Comparison of ENCODE assay signal across 8 cellular contexts in genomic region chr16:69132424-69133252, GRCh38. TPM values are rescaled to one million over a fixed set of nuclear protein-coding genes. Genes with fewer than 3 reads are reported as not detected.
A peak's percentile ranks its signal among the peaks of the same experiment; 100 is the strongest.
DNase-seq lines count a peak whose midpoint lies in the region; ATAC-seq, FAIRE-seq and TF ChIP-seq lines count a peak whose summit lies in the region.

A gene with protein sequence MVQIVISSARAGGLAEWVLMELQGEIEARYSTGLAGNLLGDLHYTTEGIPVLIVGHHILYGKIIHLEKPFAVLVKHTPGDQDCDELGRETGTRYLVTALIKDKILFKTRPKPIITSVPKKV (minus strand): TSS chr16:69132588. CDS start chr16:69121458, 11,130 bp downstream.
TSS of gene UTP4 (plus strand) at chr16:69132649. CDS start at chr16:69133460, 811 bp downstream.

- no peaks in the 10 kb centered on the region for H3K27me3 Mint-ChIP-seq in naive thymus-derived CD8-positive, alpha-beta T cell
- H3K27me3 Mint-ChIP-seq in stimulated activated naive B cell treated with anti-CD40 and anti-IgM and Interleukin-4, amounts not matched to agents 10 μg/mL and 1 μg/mL and 100 μg/mL, for 72 hours = no peaks in the 10 kb centered on the region

- H3K36me3 ChIP-seq in HUES6 (ENCODE audit: control insufficient read depth, insufficient read depth, low read length) (peaks cover 42% of the 10 kb centered on the region), fibroblast of lung (ENCODE audit: control insufficient read depth, insufficient read depth, low read length) (peaks cover 5% of the 10 kb centered on the region)

- no peak for FAIRE-seq in D721Med (lab: Jason Lieb, UNC)

- H3K4me1 ChIP-seq in HUES6 (ENCODE audit: control insufficient read depth, insufficient read depth, low read length) = peaks cover 14% of the 10 kb centered on the region
- peaks cover 2% of the 10 kb centered on the region for H3K4me1 ChIP-seq in fibroblast of lung (ENCODE audit: control insufficient read depth, extremely low read depth, insufficient read depth, low read length)

- peaks cover 28 to 56% (median 50%) of the 10 kb centered on the region in 4 donors for H3K4me1 Mint-ChIP-seq in naive thymus-derived CD8-positive, alpha-beta T cell
- H3K4me1 Mint-ChIP-seq in stimulated activated naive B cell treated with anti-CD40 and anti-IgM and Interleukin-4, amounts not matched to agents 10 μg/mL and 1 μg/mL and 100 μg/mL, for 72 hours = peaks cover 28 to 58% of the 10 kb centered on the region in 2 donors

- DNase-seq in D721Med (ENCODE audit: insufficient read length, low spot score) (peak; percentile 41), RPMI7951 (ENCODE audit: low read depth) (peak; percentile 79), activated T-helper 1 cell treated with Interleukin-2 at 50 U/mL for 16 hours (ENCODE audit: low read depth) (peak; percentile 79), fibroblast of lung (ENCODE audit: low read depth in 2 of 2) (peak; percentile 79 to 81)
- peak; percentile 75 to 90 (median 84) for DNase-seq in naive thymus-derived CD8-positive, alpha-beta T cell
- DNase-seq in stimulated activated naive B cell treated with anti-CD40 and anti-IgM and Interleukin-4, amounts not matched to agents 10 μg/mL and 1 μg/mL and 100 μg/mL, for 72 hours = peak; percentile 83

- ATAC-seq in GM21390 (IDR thresholded peaks at IDR 0.05; ENCODE audit: unreplicated experiment) = peak; percentile 84
- ATAC-seq in naive thymus-derived CD8-positive, alpha-beta T cell = peak; percentile 89 to 93
- peak; percentile 96 for ATAC-seq in stimulated activated naive B cell treated with anti-CD40 and anti-IgM and Interleukin-4, amounts not matched to agents 10 μg/mL and 1 μg/mL and 100 μg/mL, for 72 hours (replicated peaks)

- H3K36me3 Mint-ChIP-seq in naive thymus-derived CD8-positive, alpha-beta T cell = peaks cover 0 to 33% (median 7%) of the 10 kb centered on the region in 3 donors
- H3K36me3 Mint-ChIP-seq in stimulated activated naive B cell treated with anti-CD40 and anti-IgM and Interleukin-4, amounts not matched to agents 10 μg/mL and 1 μg/mL and 100 μg/mL, for 72 hours = peaks cover 22 to 39% of the 10 kb centered on the region in 2 donors

- peak within 1 kb of the TSS; percentile 91 for H3K4me3 ChIP-seq in HUES6 (ENCODE audit: low read depth, low read length)
- peak within 1 kb of the TSS; percentile 84 to 99 (median 94) for H3K4me3 ChIP-seq in fibroblast of lung (replicated peaks in 1 of 4; ENCODE audit: control extremely low read depth in 1 of 4, insufficient read depth in 1 of 4, low read depth in 3 of 4, low read length in 4 of 4)

- H3K27ac Mint-ChIP-seq in naive thymus-derived CD8-positive, alpha-beta T cell = peak within 1 kb of the TSS; percentile 85 to 98 (median 96)
- H3K27ac Mint-ChIP-seq in stimulated activated naive B cell treated with anti-CD40 and anti-IgM and Interleukin-4, amounts not matched to agents 10 μg/mL and 1 μg/mL and 100 μg/mL, for 72 hours = peak within 1 kb of the TSS; percentile 95

- H3K27ac ChIP-seq in HUES6 (ENCODE audit: low read depth, low read length) (peak within 1 kb of the TSS; percentile 97), fibroblast of lung (ENCODE audit: insufficient read depth, low read length) (peak within 1 kb of the TSS; percentile 82)

- peak within 1 kb of the TSS; percentile 91 to 97 (median 94) for H3K4me3 Mint-ChIP-seq in naive thymus-derived CD8-positive, alpha-beta T cell
- H3K4me3 Mint-ChIP-seq in stimulated activated naive B cell treated with anti-CD40 and anti-IgM and Interleukin-4, amounts not matched to agents 10 μg/mL and 1 μg/mL and 100 μg/mL, for 72 hours = peak within 1 kb of the TSS; percentile 97 to 98

- H3K9me3 ChIP-seq in HUES6 (ENCODE audit: control insufficient read depth, insufficient read depth, low read depth, low read length) (no peaks in the 10 kb centered on the region), fibroblast of lung (ENCODE audit: control insufficient read depth, insufficient read depth, low read depth, low read length) (no peaks in the 10 kb centered on the region)

- TF ChIP-seq CTCF in D721Med (IDR thresholded peaks at IDR 0.05; ENCODE audit: insufficient read depth, missing control alignments) (no peak), fibroblast of lung (conservative IDR thresholded peaks at IDR 0.05 in 1 of 2, IDR thresholded peaks at IDR 0.05 in 1 of 2; ENCODE audit: low read depth in 1 of 2, low read length in 2 of 2) (no peak)

- peak within 1 kb of the TSS; percentile 95 for H3K9ac ChIP-seq in HUES6 (ENCODE audit: low read length)
- H3K9ac ChIP-seq in fibroblast of lung (ENCODE audit: insufficient read depth, low read length) = peak within 1 kb of the TSS; percentile 90

- no peaks in the 10 kb centered on the region for H4K20me1 ChIP-seq in fibroblast of lung (ENCODE audit: control insufficient read depth, extremely low read depth, insufficient read depth, low read length)

- H3K27me3 ChIP-seq in HUES6 (ENCODE audit: control insufficient read depth, insufficient read depth, low read length) (no peaks in the 10 kb centered on the region), fibroblast of lung (ENCODE audit: control insufficient read depth, insufficient read depth, low read length) (no peaks in the 10 kb centered on the region)

- H2AFZ ChIP-seq in fibroblast of lung (ENCODE audit: low read length) = peak within 1 kb of the TSS; percentile 11

- peak within 1 kb of the TSS; percentile 84 for H3K4me2 ChIP-seq in fibroblast of lung (ENCODE audit: extremely low read depth, insufficient read depth, low read length)

- peaks cover 84% of the 10 kb centered on the region for H3K79me2 ChIP-seq in fibroblast of lung (ENCODE audit: control insufficient read depth, insufficient read depth, low read length)

- POLR2A ChIA-PET in naive thymus-derived CD8-positive, alpha-beta T cell (lab: Charles Lee) = interaction anchor here (0.6 to 2.4 kb wide), 17 partner anchors 8 to 775 kb away, joined by 3 to 17 read pairs (median 4); partner anchors contain the start of genes SNTB2 and ZFP90

- no peaks in the 10 kb centered on the region for H3K9me3 Mint-ChIP-seq in naive thymus-derived CD8-positive, alpha-beta T cell
- no peaks in the 10 kb centered on the region for H3K9me3 Mint-ChIP-seq in stimulated activated naive B cell treated with anti-CD40 and anti-IgM and Interleukin-4, amounts not matched to agents 10 μg/mL and 1 μg/mL and 100 μg/mL, for 72 hours

RNA-seq across cellular contexts. Expression of the first gene that starts in this region (rescaled TPM):
- total RNA-seq in RPMI7951 (2014; rRNA removed; shearing (Covaris generic)) = 58.3 and 65.0 TPM in 2 replicates
- 39.0 and 55.7 TPM in 2 replicates for total RNA-seq in fibroblast of lung
- polyA plus RNA-seq in fibroblast of lung = 74.3 and 83.0 TPM in 2 replicates
- polyA plus RNA-seq in fibroblast of lung (2012) = 77.0 and 86.9 TPM in 2 replicates
- 193 and 219 TPM in 2 replicates for polyA minus RNA-seq in fibroblast of lung (ENCODE audit: low replicate concordance)
- 100 to 1,000 TPM; 126 to 137 TPM for total RNA-seq in naive thymus-derived CD8-positive, alpha-beta T cell
- polyA plus RNA-seq in naive thymus-derived CD8-positive, alpha-beta T cell = 100 to 1,000 TPM; 165 to 192 (median 184) TPM

RNA-seq across cellular contexts. Expression of gene UTP4, which starts in this region (rescaled TPM):
- total RNA-seq in RPMI7951 (2014; rRNA removed; shearing (Covaris generic)) = 13.1 and 22.5 TPM in 2 replicates
- 14.4 and 14.9 TPM in 2 replicates for total RNA-seq in fibroblast of lung
- 56.5 and 80.1 TPM in 2 replicates for polyA plus RNA-seq in fibroblast of lung
- polyA plus RNA-seq in fibroblast of lung (2012) = 31.8 and 48.3 TPM in 2 replicates
- polyA minus RNA-seq in fibroblast of lung (ENCODE audit: low replicate concordance) = 79.6 and 176 TPM in 2 replicates
- 10 to 100 TPM; 41.8 to 44.5 TPM for total RNA-seq in naive thymus-derived CD8-positive, alpha-beta T cell
- 10 to 100 TPM; 72.4 to 77.6 (median 72.8) TPM for polyA plus RNA-seq in naive thymus-derived CD8-positive, alpha-beta T cell

Comparison
In these comparisons a context has a peak if more than half of its experiments do, and no peak if none do; other contexts are left out.
1. Peak in every context shown above with its lines: DNase-seq, ATAC-seq, H3K4me3 ChIP-seq and H3K27ac ChIP-seq.